In genomic region chr3:134251731-134252391, GRCh38 we compare ENCODE assay signal across 9 cellular contexts. TPM values are rescaled to one million over a fixed set of nuclear protein-coding genes. Genes with fewer than 3 reads are reported as not detected.
DNase-seq lines count a peak whose midpoint lies in the region; ATAC-seq and TF ChIP-seq lines count a peak whose summit lies in the region.
"Had no signal": no experiment of that assay in that cellular context is flagged by ENCODE, and none has a peak within 500 bp of the region (broad histone marks: within the 10 kb centered on the region; RNA-seq: fewer than 3 reads in every experiment).

No MANE protein-coding gene starts in this region.

- H3K4me1 ChIP-seq in lung (ENCODE audit: control insufficient read depth in 2 of 2, insufficient read depth in 2 of 2, low read length in 2 of 2) (peaks cover 4 to 10% of the 10 kb centered on the region in 2 donors), transverse colon (peaks cover 7 to 40% (median 18%) of the 10 kb centered on the region in 4 donors)

- no peak for DNase-seq in activated T-cell treated with anti-CD3 and anti-CD28 coated beads, Interleukin-2, amount 50 U/mL, for 4 hours
- DNase-seq in activated T-cell treated with anti-CD3 and anti-CD28 coated beads, Interleukin-2, amount 50 U/mL, for 48 hours = no peak
- no peak for DNase-seq in lung (ENCODE audit: low spot score)
- DNase-seq in transverse colon = no peak
- no peak for DNase-seq in superior temporal gyrus (ENCODE audit: extremely low spot score)
- DNase-seq: AML-193 had no signal

- H3K4me1 Mint-ChIP-seq in activated T-cell treated with anti-CD3 and anti-CD28 coated beads, Interleukin-2, amount 50 U/mL, for 4 hours (ENCODE audit: low read depth) = peaks cover 44% of the 10 kb centered on the region
- H3K4me1 Mint-ChIP-seq in brain = peaks cover 46% of the 10 kb centered on the region

- intact Hi-C loops in transverse colon (cut with DNase I; ENCODE audit: low total_unique reads) = no loop called here

- no peak for ATAC-seq in activated T-cell treated with anti-CD3 and anti-CD28 coated beads, Interleukin-2, amount 50 U/mL, for 4 hours
- ATAC-seq in lung (ENCODE audit: insufficient read depth, low FRiP score) (no peak), GM19324 (IDR thresholded peaks at IDR 0.05; ENCODE audit: low FRiP score, unreplicated experiment) (no peak), GM18868 (IDR thresholded peaks at IDR 0.05; ENCODE audit: unreplicated experiment) (no peak)

- peak overlapping the region; percentile 46 to 75 for H3K27ac ChIP-seq in lung (ENCODE audit: low read depth in 1 of 2, low read length in 1 of 2)
- peak overlapping the region; percentile 3 to 95 (median 92) for H3K27ac ChIP-seq in transverse colon

- 83 to 89% methylated on average over 22 of the region's 22 CpGs for WGBS in lung, 2 donors
- WGBS in transverse colon (ENCODE audit: low coverage in 1 of 2), 2 donors = 82 to 90% methylated on average over 7 to 22 of the region's 22 CpGs

- no peak for TF ChIP-seq EP300 in transverse colon (IDR thresholded peaks at IDR 0.05; ENCODE audit: low read depth)

- H3K36me3 ChIP-seq in lung (ENCODE audit: control insufficient read depth in 2 of 2, insufficient read depth in 2 of 2, low read length in 2 of 2) (no peaks in the 10 kb centered on the region), transverse colon (no peaks in the 10 kb centered on the region)

- peaks cover 3% of the 10 kb centered on the region for H3K36me3 Mint-ChIP-seq in activated T-cell treated with anti-CD3 and anti-CD28 coated beads, Interleukin-2, amount 50 U/mL, for 4 hours (ENCODE audit: insufficient read depth)
- H3K36me3 Mint-ChIP-seq in brain = peaks cover 7% of the 10 kb centered on the region

- H3K9me3 Mint-ChIP-seq in activated T-cell treated with anti-CD3 and anti-CD28 coated beads, Interleukin-2, amount 50 U/mL, for 4 hours = peaks cover 3% of the 10 kb centered on the region
- peaks cover 0 to 5% (median 2%) of the 10 kb centered on the region in 5 experiments for H3K9me3 Mint-ChIP-seq in brain

- H3K4me3 ChIP-seq in lung = no peak overlapping the region
- H3K4me3 ChIP-seq in transverse colon = no peak overlapping the region

- no peak for TF ChIP-seq POLR2A in transverse colon (IDR thresholded peaks at IDR 0.05)

- H3K27ac Mint-ChIP-seq in brain = peak overlapping the region; percentile 44 to 93 (median 85)

- TF ChIP-seq CTCF in brain (conservative IDR thresholded peaks at IDR 0.05) (no peak), lung (IDR thresholded peaks at IDR 0.05; ENCODE audit: control extremely low read depth, extremely low read depth) (no peak), transverse colon (IDR thresholded peaks at IDR 0.05) (no peak)

- in situ Hi-C loops in transverse colon (cut with MboI; ENCODE audit: low pct_ligation_motif_present in 1 of 4, low pct_unique_long_range_greater_than_20kb in 1 of 4, low sequenced_read_pairs in 3 of 4) = no loop called here

- peak overlapping the region; percentile 91 for H3K4me3 Mint-ChIP-seq in activated T-cell treated with anti-CD3 and anti-CD28 coated beads, Interleukin-2, amount 50 U/mL, for 4 hours
- peak overlapping the region; percentile 81 to 87 (median 86) for H3K4me3 Mint-ChIP-seq in brain

- no peaks in the 10 kb centered on the region for H3K27me3 ChIP-seq in lung (ENCODE audit: control insufficient read depth, insufficient read depth)
- H3K27me3 ChIP-seq in transverse colon = no peaks in the 10 kb centered on the region

- peaks cover 0 to 2% of the 10 kb centered on the region in 2 donors for H3K9me3 ChIP-seq in lung (ENCODE audit: control insufficient read depth in 2 of 2, insufficient read depth in 1 of 2, low read length in 1 of 2)
- H3K9me3 ChIP-seq in transverse colon = no peaks in the 10 kb centered on the region

- no peaks in the 10 kb centered on the region for H3K27me3 Mint-ChIP-seq in activated T-cell treated with anti-CD3 and anti-CD28 coated beads, Interleukin-2, amount 50 U/mL, for 4 hours (ENCODE audit: low read depth)
- H3K27me3 Mint-ChIP-seq in brain = peaks cover 14% of the 10 kb centered on the region

RNA-seq across cellular contexts. Expression of gene RYK, which starts 1.2 kb away (rescaled TPM):
- 10 to 100 TPM; 29.8 to 38.8 (median 38.1) TPM for total RNA-seq in activated T-cell treated with anti-CD3 and anti-CD28 coated beads, Interleukin-2, amount 50 U/mL, for 4 hours
- polyA plus RNA-seq in brain (ENCODE audit: insufficient read depth, low read depth, low replicate concordance) = 19.7 TPM
- 100 to 1,000 TPM in 1 of 2 donors, 10 to 100 TPM in 1; 35.8 to 132 TPM for total RNA-seq in lung
- 10 to 100 TPM; 22.1 to 22.2 TPM for polyA plus RNA-seq in lung
- 10 to 100 TPM; 20.2 to 91.1 (median 61.6) TPM for total RNA-seq in transverse colon
